ENCODE assay signal across 2 cellular contexts in genomic region chr12:113589437-113589836, GRCh38.
TF ChIP-seq lines count a peak whose summit lies in the region.

No MANE protein-coding gene starts in this region.

TF ChIP-seq in HEK293, 187 proteins besides CTCF, POLR2A, EP300 and RAD21 (continued from another document):
- TF ChIP-seq ZFHX2 (tag by site-specific recombination; conservative IDR thresholded peaks at IDR 0.05) (no peak), ZBTB6 (tag by site-specific recombination; IDR thresholded peaks at IDR 0.05) (no peak), ZNF600 (tag by site-specific recombination; IDR thresholded peaks at IDR 0.05) (no peak), ZSCAN18 (tag by site-specific recombination; IDR thresholded peaks at IDR 0.05) (no peak), ZNF830 (tag by site-specific recombination; IDR thresholded peaks at IDR 0.05; ENCODE audit: low read depth) (no peak), ZNF366 (tag by site-specific recombination; conservative IDR thresholded peaks at IDR 0.05) (peak; percentile 76), ZNF157 (tag by site-specific recombination; IDR thresholded peaks at IDR 0.05) (no peak), ZNF398 (tag by site-specific recombination; IDR thresholded peaks at IDR 0.05) (no peak), ZNF426 (tag by site-specific recombination; IDR thresholded peaks at IDR 0.05) (no peak), RBAK (tag by site-specific recombination; IDR thresholded peaks at IDR 0.05) (no peak)

TF ChIP-seq in K562, 482 proteins besides CTCF, POLR2A, EP300 and RAD21 (continued from another document):
- TF ChIP-seq MLLT1 (IDR thresholded peaks at IDR 0.05): 0 out of 4 replicates have a peak, but pooled peaks of 1 of the 2 experiments have one; percentile 9
